16 cellular contexts compared by ENCODE assay signal in genomic region chr9:8871796-8872470, GRCh38.
"Had no signal": no experiment of that assay in that cellular context is flagged by ENCODE, and none has a peak within 500 bp of the region (broad histone marks: within the 10 kb centered on the region; RNA-seq: fewer than 3 reads in every experiment).

No MANE protein-coding gene starts in this region.

- ATAC-seq: upper lobe of right lung had no signal

- H3K9me3 ChIP-seq: esophagus muscularis mucosa, upper lobe of right lung had no signal

- H3K27me3 ChIP-seq: esophagus muscularis mucosa, upper lobe of right lung had no signal

- H3K4me3 Mint-ChIP-seq: mesothelial cell of epicardium had no signal

- H3K27ac Mint-ChIP-seq: mesothelial cell of epicardium had no signal

- H3K27ac ChIP-seq: esophagus muscularis mucosa, SK-N-MC, upper lobe of right lung had no signal

- FAIRE-seq: astrocyte, bronchial epithelial cell, small intestine had no signal

- H3K4me1 ChIP-seq: upper lobe of right lung had no signal

- H3K4me3 ChIP-seq: esophagus muscularis mucosa, SK-N-MC, upper lobe of right lung had no signal

- H3K36me3 ChIP-seq: esophagus muscularis mucosa, upper lobe of right lung had no signal

- DNase-seq: activated CD4-positive, alpha-beta T cell treated with anti-CD3 and anti-CD28 coated beads, Interleukin-2, amount 50 U/mL, for 4 hours; activated CD4-positive, CD25-positive, alpha-beta regulatory T cell treated with anti-CD3 and anti-CD28 coated beads, Interleukin-2, amount 50 U/mL, for 72 hours; activated naive CD4-positive, alpha-beta T cell; activated T-cell treated with anti-CD3 and anti-CD28 coated beads for 4 hours; kidney; posterior cingulate gyrus; right cardiac atrium; small intestine; stimulated activated CD4-positive, alpha-beta T cell treated with anti-CD3 and anti-CD28 coated beads, Interleukin-4, amount 100 ng/mL, for 24 hours; T1000; upper lobe of right lung had no signal

- H3K36me3 Mint-ChIP-seq: mesothelial cell of epicardium had no signal
